Comparison of ENCODE assay signal across 1 cellular context in the genomic region with DNA sequence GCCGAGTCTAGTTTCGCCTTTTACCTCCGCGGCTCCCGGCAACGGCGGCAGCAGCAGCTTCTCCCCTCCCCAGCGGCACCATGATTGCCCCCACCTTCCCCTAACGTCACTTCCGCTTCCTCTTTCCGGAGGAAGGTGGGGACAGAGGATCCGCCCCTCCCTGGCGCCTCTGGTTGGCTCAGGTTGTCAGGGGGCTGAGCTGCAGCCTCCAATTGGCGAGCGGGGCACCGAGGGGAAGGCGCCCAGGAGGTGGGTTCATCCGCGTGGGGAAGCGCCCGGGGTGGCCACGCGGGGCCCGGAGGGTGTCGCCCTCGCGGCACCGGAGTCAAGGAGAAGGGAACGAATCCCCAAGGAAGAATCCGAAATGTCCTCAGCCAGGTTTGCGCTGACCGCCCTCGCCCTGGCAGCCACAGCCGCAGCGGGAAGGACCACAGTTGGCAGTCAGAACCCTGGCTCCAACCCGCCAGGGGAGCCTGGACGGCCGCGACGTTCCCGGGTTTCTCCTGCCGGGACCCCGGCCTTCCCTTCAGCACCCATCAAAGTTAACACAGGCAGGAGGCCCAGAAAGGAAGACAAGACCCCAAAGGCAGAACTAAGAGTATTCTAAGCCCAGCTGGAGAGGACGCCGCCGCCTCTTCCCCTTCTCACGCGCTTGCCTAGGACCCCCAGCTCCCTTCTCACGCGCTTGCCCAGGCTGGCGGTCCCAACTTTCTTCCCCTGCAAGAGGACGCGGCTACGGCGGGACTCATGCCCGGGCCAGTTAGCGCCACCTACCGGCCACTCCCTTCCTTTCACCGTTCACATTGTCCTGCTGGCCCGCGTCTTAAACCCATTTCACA.
A peak's percentile ranks its signal among the peaks of the same experiment; 100 is the strongest.
TF ChIP-seq lines count a peak whose summit lies in the region.

TSS of gene MTF1 (minus strand) at position 86 of the 839 bp plus-strand sequence. CDS start 1,934 bp downstream, outside the sequence.

TF ChIP-seq in GM12878, 131 proteins besides CTCF, POLR2A, EP300 and RAD21 (continued from another document and continues in another):
- TF ChIP-seq, protein P1, sequence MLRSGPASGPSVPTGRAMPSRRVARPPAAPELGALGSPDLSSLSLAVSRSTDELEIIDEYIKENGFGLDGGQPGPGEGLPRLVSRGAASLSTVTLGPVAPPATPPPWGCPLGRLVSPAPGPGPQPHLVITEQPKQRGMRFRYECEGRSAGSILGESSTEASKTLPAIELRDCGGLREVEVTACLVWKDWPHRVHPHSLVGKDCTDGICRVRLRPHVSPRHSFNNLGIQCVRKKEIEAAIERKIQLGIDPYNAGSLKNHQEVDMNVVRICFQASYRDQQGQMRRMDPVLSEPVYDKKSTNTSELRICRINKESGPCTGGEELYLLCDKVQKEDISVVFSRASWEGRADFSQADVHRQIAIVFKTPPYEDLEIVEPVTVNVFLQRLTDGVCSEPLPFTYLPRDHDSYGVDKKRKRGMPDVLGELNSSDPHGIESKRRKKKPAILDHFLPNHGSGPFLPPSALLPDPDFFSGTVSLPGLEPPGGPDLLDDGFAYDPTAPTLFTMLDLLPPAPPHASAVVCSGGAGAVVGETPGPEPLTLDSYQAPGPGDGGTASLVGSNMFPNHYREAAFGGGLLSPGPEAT (IDR thresholded peaks at IDR 0.05; ENCODE audit: low read depth), result peak; percentile 72
- TF ChIP-seq BHLHE40 (IDR thresholded peaks at IDR 0.05; ENCODE audit: borderline replicate concordance in 1 of 2, low read depth in 2 of 2, low read length in 1 of 2) (peak in 1 of 2 experiments; percentile 22; a peak in 1 of 4 replicates), TAF1 (IDR thresholded peaks at IDR 0.05; ENCODE audit: borderline replicate concordance, low read depth, low read length) (peak; percentile 87; the same call in 1 of the 2 replicates), SREBF1 (IDR thresholded peaks at IDR 0.05; ENCODE audit: low read length) (peak; percentile 12; the same call in 1 of the 2 replicates), RELA (IDR thresholded peaks at IDR 0.05; ENCODE audit: borderline replicate concordance, partially characterized antibody) (peak; percentile 51), CBX3 (IDR thresholded peaks at IDR 0.05; ENCODE audit: borderline replicate concordance, low read depth) (no peak), RFX5 (IDR thresholded peaks at IDR 0.05; ENCODE audit: low read depth, low read length) (0 out of 2 replicates have a peak, but pooled peaks have one; percentile 18), SIN3A (IDR thresholded peaks at IDR 0.05; ENCODE audit: low read depth, low read length) (no peak; the same call in none of the 2 replicates), CREB1 (IDR thresholded peaks at IDR 0.05; ENCODE audit: low read depth) (peak; percentile 97), TBL1XR1 (IDR thresholded peaks at IDR 0.05; ENCODE audit: low read depth, low read length) (no peak), JUNB (IDR thresholded peaks at IDR 0.05) (no peak), ESRRA (IDR thresholded peaks at IDR 0.05; ENCODE audit: low read length) (0 out of 2 replicates have a peak, but pooled peaks have one; percentile 15), CBFB (IDR thresholded peaks at IDR 0.05; ENCODE audit: low read depth) (peak; percentile 39; the same call in 1 of the 2 replicates), IKZF2 (IDR thresholded peaks at IDR 0.05) (peak; percentile 83 to 85), CHD1 (IDR thresholded peaks at IDR 0.05; ENCODE audit: low read depth, low read length) (0 out of 2 replicates have a peak, but pooled peaks have one; percentile 38), ATF3 (IDR thresholded peaks at IDR 0.05; ENCODE audit: borderline replicate concordance, extremely low read depth, low read depth, low read length) (no peak), RCOR1 (conservative IDR thresholded peaks at IDR 0.05; ENCODE audit: low read depth, low read length) (no peak), PML (IDR thresholded peaks at IDR 0.05; ENCODE audit: low read length) (peak; percentile 87; the same call in 1 of the 2 replicates), CHD2 (IDR thresholded peaks at IDR 0.05; ENCODE audit: borderline replicate concordance, low read depth, low read length) (peak; percentile 87), ATF7 (IDR thresholded peaks at IDR 0.05; ENCODE audit: low read depth) (peak; percentile 74), GATAD2B (conservative IDR thresholded peaks at IDR 0.05; ENCODE audit: low read depth) (peak; percentile 71; the same call in 1 of the 2 replicates), BCL11A (IDR thresholded peaks at IDR 0.05; ENCODE audit: low read depth, low read length) (0 out of 2 replicates have a peak, but pooled peaks have one; percentile 10), DPF2 (IDR thresholded peaks at IDR 0.05) (peak; percentile 51; the same call in 1 of the 2 replicates), STAT3 (IDR thresholded peaks at IDR 0.05; ENCODE audit: low read depth, low read length) (no peak), IRF4 (IDR thresholded peaks at IDR 0.05; ENCODE audit: low read depth, low read length) (no peak), SMC3 (IDR thresholded peaks at IDR 0.05; ENCODE audit: borderline replicate concordance, low read length) (peak; percentile 64; the same call in 1 of the 2 replicates), KDM1A (IDR thresholded peaks at IDR 0.05; ENCODE audit: borderline replicate concordance) (no peak), SPI1 (IDR thresholded peaks at IDR 0.05; ENCODE audit: borderline replicate concordance, insufficient read depth, low read depth, low read length) (peak; percentile 80), TARDBP (IDR thresholded peaks at IDR 0.05; ENCODE audit: borderline replicate concordance) (no peak), MTA3 (IDR thresholded peaks at IDR 0.05; ENCODE audit: borderline replicate concordance, low read length) (no peak), YBX1 (IDR thresholded peaks at IDR 0.05) (no peak), ZZZ3 (IDR thresholded peaks at IDR 0.05; ENCODE audit: control insufficient read depth, insufficient read length, low read depth) (no peak), NFXL1 (IDR thresholded peaks at IDR 0.05; ENCODE audit: borderline replicate concordance) (no peak)
- TF ChIP-seq, protein P2, sequence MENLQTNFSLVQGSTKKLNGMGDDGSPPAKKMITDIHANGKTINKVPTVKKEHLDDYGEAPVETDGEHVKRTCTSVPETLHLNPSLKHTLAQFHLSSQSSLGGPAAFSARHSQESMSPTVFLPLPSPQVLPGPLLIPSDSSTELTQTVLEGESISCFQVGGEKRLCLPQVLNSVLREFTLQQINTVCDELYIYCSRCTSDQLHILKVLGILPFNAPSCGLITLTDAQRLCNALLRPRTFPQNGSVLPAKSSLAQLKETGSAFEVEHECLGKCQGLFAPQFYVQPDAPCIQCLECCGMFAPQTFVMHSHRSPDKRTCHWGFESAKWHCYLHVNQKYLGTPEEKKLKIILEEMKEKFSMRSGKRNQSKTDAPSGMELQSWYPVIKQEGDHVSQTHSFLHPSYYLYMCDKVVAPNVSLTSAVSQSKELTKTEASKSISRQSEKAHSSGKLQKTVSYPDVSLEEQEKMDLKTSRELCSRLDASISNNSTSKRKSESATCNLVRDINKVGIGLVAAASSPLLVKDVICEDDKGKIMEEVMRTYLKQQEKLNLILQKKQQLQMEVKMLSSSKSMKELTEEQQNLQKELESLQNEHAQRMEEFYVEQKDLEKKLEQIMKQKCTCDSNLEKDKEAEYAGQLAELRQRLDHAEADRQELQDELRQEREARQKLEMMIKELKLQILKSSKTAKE (IDR thresholded peaks at IDR 0.05; ENCODE audit: low read depth, poor library complexity, severe bottlenecking), result no peak
- TF ChIP-seq, protein P3, sequence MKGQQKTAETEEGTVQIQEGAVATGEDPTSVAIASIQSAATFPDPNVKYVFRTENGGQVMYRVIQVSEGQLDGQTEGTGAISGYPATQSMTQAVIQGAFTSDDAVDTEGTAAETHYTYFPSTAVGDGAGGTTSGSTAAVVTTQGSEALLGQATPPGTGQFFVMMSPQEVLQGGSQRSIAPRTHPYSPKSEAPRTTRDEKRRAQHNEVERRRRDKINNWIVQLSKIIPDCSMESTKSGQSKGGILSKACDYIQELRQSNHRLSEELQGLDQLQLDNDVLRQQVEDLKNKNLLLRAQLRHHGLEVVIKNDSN (IDR thresholded peaks at IDR 0.05; ENCODE audit: borderline replicate concordance, extremely low read length, insufficient read depth, low read depth, low read length), result peak; percentile 56
- TF ChIP-seq, protein P4, sequence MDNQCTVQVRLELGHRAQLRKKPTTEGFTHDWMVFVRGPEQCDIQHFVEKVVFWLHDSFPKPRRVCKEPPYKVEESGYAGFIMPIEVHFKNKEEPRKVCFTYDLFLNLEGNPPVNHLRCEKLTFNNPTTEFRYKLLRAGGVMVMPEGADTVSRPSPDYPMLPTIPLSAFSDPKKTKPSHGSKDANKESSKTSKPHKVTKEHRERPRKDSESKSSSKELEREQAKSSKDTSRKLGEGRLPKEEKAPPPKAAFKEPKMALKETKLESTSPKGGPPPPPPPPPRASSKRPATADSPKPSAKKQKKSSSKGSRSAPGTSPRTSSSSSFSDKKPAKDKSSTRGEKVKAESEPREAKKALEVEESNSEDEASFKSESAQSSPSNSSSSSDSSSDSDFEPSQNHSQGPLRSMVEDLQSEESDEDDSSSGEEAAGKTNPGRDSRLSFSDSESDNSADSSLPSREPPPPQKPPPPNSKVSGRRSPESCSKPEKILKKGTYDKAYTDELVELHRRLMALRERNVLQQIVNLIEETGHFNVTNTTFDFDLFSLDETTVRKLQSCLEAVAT (IDR thresholded peaks at IDR 0.05), result no peak
- TF ChIP-seq, protein P5, sequence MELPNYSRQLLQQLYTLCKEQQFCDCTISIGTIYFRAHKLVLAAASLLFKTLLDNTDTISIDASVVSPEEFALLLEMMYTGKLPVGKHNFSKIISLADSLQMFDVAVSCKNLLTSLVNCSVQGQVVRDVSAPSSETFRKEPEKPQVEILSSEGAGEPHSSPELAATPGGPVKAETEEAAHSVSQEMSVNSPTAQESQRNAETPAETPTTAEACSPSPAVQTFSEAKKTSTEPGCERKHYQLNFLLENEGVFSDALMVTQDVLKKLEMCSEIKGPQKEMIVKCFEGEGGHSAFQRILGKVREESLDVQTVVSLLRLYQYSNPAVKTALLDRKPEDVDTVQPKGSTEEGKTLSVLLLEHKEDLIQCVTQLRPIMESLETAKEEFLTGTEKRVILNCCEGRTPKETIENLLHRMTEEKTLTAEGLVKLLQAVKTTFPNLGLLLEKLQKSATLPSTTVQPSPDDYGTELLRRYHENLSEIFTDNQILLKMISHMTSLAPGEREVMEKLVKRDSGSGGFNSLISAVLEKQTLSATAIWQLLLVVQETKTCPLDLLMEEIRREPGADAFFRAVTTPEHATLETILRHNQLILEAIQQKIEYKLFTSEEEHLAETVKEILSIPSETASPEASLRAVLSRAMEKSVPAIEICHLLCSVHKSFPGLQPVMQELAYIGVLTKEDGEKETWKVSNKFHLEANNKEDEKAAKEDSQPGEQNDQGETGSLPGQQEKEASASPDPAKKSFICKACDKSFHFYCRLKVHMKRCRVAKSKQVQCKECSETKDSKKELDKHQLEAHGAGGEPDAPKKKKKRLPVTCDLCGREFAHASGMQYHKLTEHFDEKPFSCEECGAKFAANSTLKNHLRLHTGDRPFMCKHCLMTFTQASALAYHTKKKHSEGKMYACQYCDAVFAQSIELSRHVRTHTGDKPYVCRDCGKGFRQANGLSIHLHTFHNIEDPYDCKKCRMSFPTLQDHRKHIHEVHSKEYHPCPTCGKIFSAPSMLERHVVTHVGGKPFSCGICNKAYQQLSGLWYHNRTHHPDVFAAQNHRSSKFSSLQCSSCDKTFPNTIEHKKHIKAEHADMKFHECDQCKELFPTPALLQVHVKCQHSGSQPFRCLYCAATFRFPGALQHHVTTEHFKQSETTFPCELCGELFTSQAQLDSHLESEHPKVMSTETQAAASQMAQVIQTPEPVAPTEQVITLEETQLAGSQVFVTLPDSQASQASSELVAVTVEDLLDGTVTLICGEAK (IDR thresholded peaks at IDR 0.05; ENCODE audit: borderline replicate concordance), result peak; percentile 96
- TF ChIP-seq, protein P6, sequence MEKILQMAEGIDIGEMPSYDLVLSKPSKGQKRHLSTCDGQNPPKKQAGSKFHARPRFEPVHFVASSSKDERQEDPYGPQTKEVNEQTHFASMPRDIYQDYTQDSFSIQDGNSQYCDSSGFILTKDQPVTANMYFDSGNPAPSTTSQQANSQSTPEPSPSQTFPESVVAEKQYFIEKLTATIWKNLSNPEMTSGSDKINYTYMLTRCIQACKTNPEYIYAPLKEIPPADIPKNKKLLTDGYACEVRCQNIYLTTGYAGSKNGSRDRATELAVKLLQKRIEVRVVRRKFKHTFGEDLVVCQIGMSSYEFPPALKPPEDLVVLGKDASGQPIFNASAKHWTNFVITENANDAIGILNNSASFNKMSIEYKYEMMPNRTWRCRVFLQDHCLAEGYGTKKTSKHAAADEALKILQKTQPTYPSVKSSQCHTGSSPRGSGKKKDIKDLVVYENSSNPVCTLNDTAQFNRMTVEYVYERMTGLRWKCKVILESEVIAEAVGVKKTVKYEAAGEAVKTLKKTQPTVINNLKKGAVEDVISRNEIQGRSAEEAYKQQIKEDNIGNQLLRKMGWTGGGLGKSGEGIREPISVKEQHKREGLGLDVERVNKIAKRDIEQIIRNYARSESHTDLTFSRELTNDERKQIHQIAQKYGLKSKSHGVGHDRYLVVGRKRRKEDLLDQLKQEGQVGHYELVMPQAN (conservative IDR thresholded peaks at IDR 0.05), result peak; percentile 91
